Comparison of ENCODE assay signal across 8 cellular contexts in the genomic region with DNA sequence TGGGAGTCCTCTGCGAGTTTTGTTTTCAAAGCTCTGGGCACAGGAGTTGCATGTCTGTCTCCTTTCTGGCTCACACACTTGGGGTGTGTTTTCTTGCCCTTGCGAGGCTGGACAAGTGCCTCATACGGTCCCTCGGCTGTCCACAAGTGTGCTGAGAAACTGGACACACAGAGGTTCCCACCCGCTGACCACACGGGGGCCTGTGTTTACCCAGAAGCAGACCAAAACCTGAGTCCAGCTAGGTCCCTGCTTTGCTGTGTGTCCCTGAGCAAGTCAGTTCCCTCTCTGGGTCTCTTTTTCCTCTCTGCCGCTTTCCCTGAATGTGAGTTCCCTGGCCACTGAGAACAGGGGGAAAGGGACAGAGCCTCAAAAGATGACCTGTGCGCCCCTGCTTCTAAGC. TPM values are rescaled to one million over a fixed set of nuclear protein-coding genes. Genes with fewer than 3 reads are reported as not detected.
DNase-seq lines count a peak whose midpoint lies in the region; ATAC-seq, FAIRE-seq and TF ChIP-seq lines count a peak whose summit lies in the region.

No MANE protein-coding gene starts in this region.

- H3K27ac ChIP-seq in HepG2 (ENCODE audit: extremely low read length, insufficient read depth, low read length) = no peak overlapping the region
- peak overlapping the region; percentile 99 for H3K27ac ChIP-seq in thymus (ENCODE audit: low read depth)

- peak overlapping the region; percentile 88 for H3K4me2 ChIP-seq in HepG2 (ENCODE audit: low read depth, low read length)

- H4K20me1 ChIP-seq in HepG2 (ENCODE audit: insufficient read depth, low read length) = no peaks in the 10 kb centered on the region

- peak overlapping the region; percentile 82 for H2AFZ ChIP-seq in HepG2 (ENCODE audit: low read length)

- in situ Hi-C loops in HepG2 (cut with HindIII; ENCODE audit: extremely low pct_ligation_motif_present, low pct_unique_long_range_greater_than_20kb) (no loop called here), HAP-1 (cut with MboI; ENCODE audit: low sequenced_read_pairs) (no loop called here)

- intact Hi-C loops in HepG2 (cut with micrococcal nuclease; ENCODE audit: unreplicated experiment) = loop anchor here (5.0 kb wide), 1 partner anchor 75 kb away; no protein-coding TSS in a partner anchor

- H3K4me1 ChIP-seq in HepG2 (ENCODE audit: insufficient read depth, low read length) (peaks cover 16% of the 10 kb centered on the region), thymus (ENCODE audit: control insufficient read depth, insufficient read depth, low read length) (peaks cover 16% of the 10 kb centered on the region), HAP-1 (peaks cover 29% of the 10 kb centered on the region)

- ATAC-seq in activated CD8-positive, alpha-beta memory T cell treated with anti-CD3 and anti-CD28 coated beads, Interleukin-2, amount 10 ng/mL, durations not matched to agents 7 days and 5 days = peak; percentile 0
- ATAC-seq in HepG2 = peak; percentile 81
- no peak for ATAC-seq in GM19452 (IDR thresholded peaks at IDR 0.05; ENCODE audit: unreplicated experiment)
- ATAC-seq in WTC11 = no peak

- POLR2A ChIA-PET in HepG2 (lab: Yijun Ruan, JAX) (no interaction called here), WTC11 (lab: Charles Lee) (interaction anchor here (0.8 kb wide), 1 partner anchor 120 kb away, joined by 8 read pairs; no protein-coding TSS in a partner anchor)

- H3K4me3 Mint-ChIP-seq in activated CD8-positive, alpha-beta memory T cell treated with anti-CD3 and anti-CD28 coated beads, Interleukin-2, amount 10 ng/mL, durations not matched to agents 7 days and 5 days = peak overlapping the region; percentile 89
- H3K4me3 Mint-ChIP-seq in activated naive CD8-positive, alpha-beta T cell treated with anti-CD3 and anti-CD28 coated beads for 36 hours = peak overlapping the region; percentile 83
- no peak overlapping the region for H3K4me3 Mint-ChIP-seq in WTC11

- peaks cover 45% of the 10 kb centered on the region for H3K4me1 Mint-ChIP-seq in activated CD8-positive, alpha-beta memory T cell treated with anti-CD3 and anti-CD28 coated beads, Interleukin-2, amount 10 ng/mL, durations not matched to agents 7 days and 5 days
- peaks cover 31% of the 10 kb centered on the region for H3K4me1 Mint-ChIP-seq in activated naive CD8-positive, alpha-beta T cell treated with anti-CD3 and anti-CD28 coated beads for 36 hours
- H3K4me1 Mint-ChIP-seq in WTC11 = no peaks in the 10 kb centered on the region

- H3K4me3 ChIP-seq in HepG2 (replicated peaks in 1 of 3; ENCODE audit: insufficient read depth in 1 of 3, low read depth in 2 of 3, low read length in 3 of 3) = peak overlapping the region in 2 of 3 experiments; percentile 61 to 70; a peak in 3 of 6 replicates
- peak overlapping the region; percentile 60 for H3K4me3 ChIP-seq in thymus (ENCODE audit: low read length)
- H3K4me3 ChIP-seq in HAP-1 = no peak overlapping the region

- TF ChIP-seq RAD21 in HepG2 (CRISPR knock-in tag; IDR thresholded peaks at IDR 0.05) = no peak

- BruUV-seq in HepG2 (replicated peaks; lab: Mats Ljungman, UMichigan) = no TSS peak

- no peak for DNase-seq in activated CD8-positive, alpha-beta memory T cell treated with anti-CD3 and anti-CD28 coated beads, Interleukin-2, amount 10 ng/mL, durations not matched to agents 7 days and 5 days
- DNase-seq in activated CD8-positive, alpha-beta memory T cell treated with anti-CD3 and anti-CD28 coated beads for 24 hours = no peak
- no peak for DNase-seq in activated naive CD8-positive, alpha-beta T cell treated with anti-CD3 and anti-CD28 coated beads for 36 hours
- DNase-seq in HepG2 (ENCODE audit: low spot score) (no peak), HAP-1 (ENCODE audit: low spot score in 2 of 2) (no peak), WTC11 (ENCODE audit: low spot score) (no peak)

- H3K27me3 Mint-ChIP-seq in activated CD8-positive, alpha-beta memory T cell treated with anti-CD3 and anti-CD28 coated beads, Interleukin-2, amount 10 ng/mL, durations not matched to agents 7 days and 5 days = no peaks in the 10 kb centered on the region
- no peaks in the 10 kb centered on the region for H3K27me3 Mint-ChIP-seq in activated naive CD8-positive, alpha-beta T cell treated with anti-CD3 and anti-CD28 coated beads for 36 hours
- H3K27me3 Mint-ChIP-seq in WTC11 (ENCODE audit: low read depth) = no peaks in the 10 kb centered on the region; the same call in 1 of the 2 replicates

- TF ChIP-seq CTCF in HepG2 (CRISPR knock-in tag; IDR thresholded peaks at IDR 0.05) (peak; percentile 39), WTC11 (IDR thresholded peaks at IDR 0.05) (no peak)

- H3K36me3 ChIP-seq in HepG2 (replicated peaks in 1 of 2; ENCODE audit: control insufficient read depth in 1 of 2, insufficient read depth in 2 of 2, low read length in 2 of 2) (no peaks in the 10 kb centered on the region), thymus (ENCODE audit: control insufficient read depth, insufficient read depth) (no peaks in the 10 kb centered on the region), HAP-1 (replicated peaks) (no peaks in the 10 kb centered on the region)

- no peak for TF ChIP-seq EP300 in HepG2 (IDR thresholded peaks at IDR 0.05; ENCODE audit: low read depth in 2 of 2, low read length in 2 of 2)
- TF ChIP-seq EP300 in HepG2 (CRISPR knock-in tag; IDR thresholded peaks at IDR 0.05; ENCODE audit: borderline replicate concordance) = no peak

- H3K27ac Mint-ChIP-seq in activated CD8-positive, alpha-beta memory T cell treated with anti-CD3 and anti-CD28 coated beads, Interleukin-2, amount 10 ng/mL, durations not matched to agents 7 days and 5 days = peak overlapping the region; percentile 100
- peak overlapping the region; percentile 99 for H3K27ac Mint-ChIP-seq in activated naive CD8-positive, alpha-beta T cell treated with anti-CD3 and anti-CD28 coated beads for 36 hours
- no peak overlapping the region for H3K27ac Mint-ChIP-seq in WTC11

- H3K27me3 ChIP-seq in HepG2 (ENCODE audit: control insufficient read depth in 1 of 2, insufficient read depth in 2 of 2, low read length in 2 of 2) (peaks cover 0 to 2% of the 10 kb centered on the region in 2 experiments; a peak in 1 of 5 replicates), thymus (ENCODE audit: control insufficient read depth, insufficient read depth) (no peaks in the 10 kb centered on the region), HAP-1 (ENCODE audit: low read depth) (no peaks in the 10 kb centered on the region)

- no peaks in the 10 kb centered on the region for H3K79me2 ChIP-seq in HepG2 (ENCODE audit: insufficient read depth, low read length)

- peaks cover 58% of the 10 kb centered on the region for H3K36me3 Mint-ChIP-seq in activated CD8-positive, alpha-beta memory T cell treated with anti-CD3 and anti-CD28 coated beads, Interleukin-2, amount 10 ng/mL, durations not matched to agents 7 days and 5 days
- H3K36me3 Mint-ChIP-seq in activated naive CD8-positive, alpha-beta T cell treated with anti-CD3 and anti-CD28 coated beads for 36 hours = peaks cover 42% of the 10 kb centered on the region
- H3K36me3 Mint-ChIP-seq in WTC11 = no peaks in the 10 kb centered on the region

- H3K9me3 ChIP-seq in HepG2 (ENCODE audit: low read length) (no peaks in the 10 kb centered on the region), thymus (ENCODE audit: control insufficient read depth) (no peaks in the 10 kb centered on the region), HAP-1 (peaks cover 2% of the 10 kb centered on the region; the same call in 1 of the 2 replicates)

- H3K9me3 Mint-ChIP-seq in activated CD8-positive, alpha-beta memory T cell treated with anti-CD3 and anti-CD28 coated beads, Interleukin-2, amount 10 ng/mL, durations not matched to agents 7 days and 5 days (ENCODE audit: low read depth) = peaks cover 5% of the 10 kb centered on the region
- peaks cover 16% of the 10 kb centered on the region for H3K9me3 Mint-ChIP-seq in activated naive CD8-positive, alpha-beta T cell treated with anti-CD3 and anti-CD28 coated beads for 36 hours
- H3K9me3 Mint-ChIP-seq in WTC11 = 0 out of 2 replicates have a peak, but pooled peaks cover 3% of the 10 kb centered on the region

- WGBS in HepG2 (ENCODE audit: low lambda C conversion rate) = 25% methylated on average over 5 of the region's 8 CpGs
- WGBS in thymus = 89% methylated on average over 8 of the region's 8 CpGs

- FAIRE-seq in HepG2 (lab: Jason Lieb, UNC) = no peak

- CTCF ChIA-PET in activated CD8-positive, alpha-beta memory T cell treated with anti-CD3 and anti-CD28 coated beads, Interleukin-2, amount 10 ng/mL, durations not matched to agents 7 days and 5 days (lab: Charles Lee) = interaction anchor here (1.0 to 6.9 kb wide), 9 partner anchors 10 to 78 kb away, joined by 3 to 67 read pairs (median 10); a partner anchor contains a TSS
- CTCF ChIA-PET in HepG2 (lab: Yijun Ruan, JAX; ENCODE audit: low intra/inter-chr PET ratio, low total read pairs) (no interaction called here), WTC11 (lab: Charles Lee) (interaction anchor here (0.6 to 2.3 kb wide), 5 partner anchors 13 to 116 kb away, joined by 3 to 45 read pairs (median 3); no protein-coding TSS in a partner anchor)

- TF ChIP-seq POLR2A in HepG2 (IDR thresholded peaks at IDR 0.05; ENCODE audit: insufficient read depth in 1 of 2, low read depth in 2 of 2, low read length in 2 of 2) = no peak

- no peak overlapping the region for H3K9ac ChIP-seq in HepG2 (ENCODE audit: insufficient read depth, low read depth, low read length)

RNA-seq across cellular contexts. Expression of a gene that starts 0.7 kb away (rescaled TPM):
- total RNA-seq in activated CD8-positive, alpha-beta memory T cell treated with anti-CD3 and anti-CD28 coated beads, Interleukin-2, amount 10 ng/mL, durations not matched to agents 7 days and 5 days = 100 to 1,000 TPM; 276 to 383 TPM
- total RNA-seq in activated naive CD8-positive, alpha-beta T cell treated with anti-CD3 and anti-CD28 coated beads for 36 hours = 100 to 1,000 TPM; 122 TPM
- total RNA-seq in HepG2 (2016; rRNA removed; fragmentation: Illumina TruSeq; extraction: Trizol) (0.24 and 0.44 TPM in 2 replicates), WTC11 (2021) (0.27 to 0.48 TPM (median 0.28 TPM) in 3 replicates)
- total RNA-seq in HepG2 (2016; cell fraction: cytosol; rRNA removed; fragmentation: Illumina TruSeq; extraction: Trizol; ENCODE audit: low read depth) = not detected in 2 replicates
- total RNA-seq in HepG2 (2016; cell fraction: insoluble cytoplasmic fraction; rRNA removed; fragmentation: Illumina TruSeq; extraction: Trizol) = 0.11 TPM in 1 of 2 replicates, not detected in the other
- 0.10 TPM in 1 of 2 replicates, not detected in the other for total RNA-seq in HepG2 (2016; cell fraction: membrane; rRNA removed; fragmentation: Illumina TruSeq; extraction: Trizol)
- not detected in 2 replicates for total RNA-seq in HepG2 (2016; cell fraction: nucleus; rRNA removed; fragmentation: Illumina TruSeq; extraction: Trizol)
- polyA plus RNA-seq in HepG2 (2011; rRNA removed) (0.05 and 0.10 TPM in 2 replicates), thymus (29.8 TPM)
- 0.07 and 0.09 TPM in 2 replicates for polyA plus RNA-seq in HepG2 (2011; cell fraction: cytosol; rRNA removed)
- polyA plus RNA-seq in HepG2 (2011; cell fraction: nucleus; rRNA removed) = 0.13 and 0.23 TPM in 2 replicates
- not detected in 2 replicates for polyA plus RNA-seq in HepG2 (2012)
- not detected in 2 replicates for polyA plus RNA-seq in HepG2 (2016; cell fraction: cytosol; fragmentation: Illumina TruSeq; extraction: Trizol; ENCODE audit: low read depth)
- polyA plus RNA-seq in HepG2 (2016; cell fraction: insoluble cytoplasmic fraction; fragmentation: Illumina TruSeq; extraction: Trizol; ENCODE audit: low read depth) = 0.20 TPM in 1 of 2 replicates, not detected in the other
- not detected in 2 replicates for polyA plus RNA-seq in HepG2 (2016; cell fraction: membrane; fragmentation: Illumina TruSeq; extraction: Trizol; ENCODE audit: low read depth)
- polyA plus RNA-seq in HepG2 (2016; cell fraction: nucleus; fragmentation: Illumina TruSeq; extraction: Trizol; ENCODE audit: insufficient read depth, low read depth) = not detected in 2 replicates
- 0.98 TPM in 1 of 2 replicates, not detected in the other for polyA minus RNA-seq in HepG2 (2011; rRNA and poly(A)+ RNA removed; ENCODE audit: low replicate concordance)
- polyA minus RNA-seq in HepG2 (2011; cell fraction: cytosol; rRNA and poly(A)+ RNA removed) = not detected in 2 replicates
- polyA minus RNA-seq in HepG2 (2011; cell fraction: nucleus; rRNA and poly(A)+ RNA removed) = not detected in 2 replicates

RNA-seq across cellular contexts. Expression of a gene that starts 39.4 kb away (rescaled TPM):
- total RNA-seq in activated CD8-positive, alpha-beta memory T cell treated with anti-CD3 and anti-CD28 coated beads, Interleukin-2, amount 10 ng/mL, durations not matched to agents 7 days and 5 days = 100 to 1,000 TPM; 290 to 394 TPM
- total RNA-seq in activated naive CD8-positive, alpha-beta T cell treated with anti-CD3 and anti-CD28 coated beads for 36 hours = 10 to 100 TPM; 37.4 to 39.8 TPM
- total RNA-seq in HepG2 (2016; rRNA removed; fragmentation: Illumina TruSeq; extraction: Trizol) (10.5 and 16.7 TPM in 2 replicates), WTC11 (2021) (1.2 to 1.6 TPM (median 1.4 TPM) in 3 replicates)
- total RNA-seq in HepG2 (2016; cell fraction: cytosol; rRNA removed; fragmentation: Illumina TruSeq; extraction: Trizol; ENCODE audit: low read depth) = 0.79 and 0.81 TPM in 2 replicates
- total RNA-seq in HepG2 (2016; cell fraction: insoluble cytoplasmic fraction; rRNA removed; fragmentation: Illumina TruSeq; extraction: Trizol) = 11.3 and 14.6 TPM in 2 replicates
- 3.8 and 3.9 TPM in 2 replicates for total RNA-seq in HepG2 (2016; cell fraction: membrane; rRNA removed; fragmentation: Illumina TruSeq; extraction: Trizol)
- 8.6 and 11.6 TPM in 2 replicates for total RNA-seq in HepG2 (2016; cell fraction: nucleus; rRNA removed; fragmentation: Illumina TruSeq; extraction: Trizol)
- polyA plus RNA-seq in HepG2 (2011; rRNA removed) (4.8 and 6.7 TPM in 2 replicates), thymus (10.2 TPM)
- polyA plus RNA-seq in HepG2 (2011; cell fraction: cytosol; rRNA removed) = 3.6 TPM in 2 replicates
- polyA plus RNA-seq in HepG2 (2011; cell fraction: nucleus; rRNA removed) = 16.1 and 17.1 TPM in 2 replicates
- 4.8 and 5.6 TPM in 2 replicates for polyA plus RNA-seq in HepG2 (2012)
- polyA plus RNA-seq in HepG2 (2016; cell fraction: cytosol; fragmentation: Illumina TruSeq; extraction: Trizol; ENCODE audit: low read depth) = 0.70 and 0.71 TPM in 2 replicates
- 12.8 and 14.3 TPM in 2 replicates for polyA plus RNA-seq in HepG2 (2016; cell fraction: insoluble cytoplasmic fraction; fragmentation: Illumina TruSeq; extraction: Trizol; ENCODE audit: low read depth)
- polyA plus RNA-seq in HepG2 (2016; cell fraction: membrane; fragmentation: Illumina TruSeq; extraction: Trizol; ENCODE audit: low read depth) = 2.1 and 2.2 TPM in 2 replicates
- polyA plus RNA-seq in HepG2 (2016; cell fraction: nucleus; fragmentation: Illumina TruSeq; extraction: Trizol; ENCODE audit: insufficient read depth, low read depth) = 10.5 and 12.9 TPM in 2 replicates
- polyA minus RNA-seq in HepG2 (2011; rRNA and poly(A)+ RNA removed; ENCODE audit: low replicate concordance) = 35.2 and 111 TPM in 2 replicates
- polyA minus RNA-seq in HepG2 (2011; cell fraction: cytosol; rRNA and poly(A)+ RNA removed) = 6.7 and 6.8 TPM in 2 replicates
- 12.4 and 16.2 TPM in 2 replicates for polyA minus RNA-seq in HepG2 (2011; cell fraction: nucleus; rRNA and poly(A)+ RNA removed)

Comparison
In these comparisons a context has a peak if more than half of its experiments do, and no peak if none do; other contexts are left out.
1. ATAC-seq: peak in activated CD8-positive, alpha-beta memory T cell treated with anti-CD3 and anti-CD28 coated beads, Interleukin-2, amount 10 ng/mL, durations not matched to agents 7 days and 5 days (single experiment) and HepG2 (single experiment); none in GM19452 (single experiment) and WTC11 (single experiment).
2. RNA of a gene that starts 0.7 kb away (total RNA-seq): 276 to 383 TPM in activated CD8-positive, alpha-beta memory T cell treated with anti-CD3 and anti-CD28 coated beads, Interleukin-2, amount 10 ng/mL, durations not matched to agents 7 days and 5 days and 122 TPM in activated naive CD8-positive, alpha-beta T cell treated with anti-CD3 and anti-CD28 coated beads for 36 hours; 0.27 to 0.48 TPM in WTC11 and 0.10 to 0.44 TPM in HepG2; every median in the first group is over 10 times any median in the second.
3. RNA of a gene that starts 39.4 kb away (total RNA-seq): 290 to 394 TPM in activated CD8-positive, alpha-beta memory T cell treated with anti-CD3 and anti-CD28 coated beads, Interleukin-2, amount 10 ng/mL, durations not matched to agents 7 days and 5 days; 37.4 to 39.8 TPM in activated naive CD8-positive, alpha-beta T cell treated with anti-CD3 and anti-CD28 coated beads for 36 hours, 0.79 to 16.7 TPM in HepG2 and 1.2 to 1.6 TPM in WTC11; every median in the first group is over 4 times any median in the second.